In genomic region chr20:18694071-18694470, GRCh38 we compare ENCODE assay signal across 18 cellular contexts.
DNase-seq lines count a peak whose midpoint lies in the region; ATAC-seq and TF ChIP-seq lines count a peak whose summit lies in the region.
"Had no signal": no experiment of that assay in that cellular context is flagged by ENCODE, and none has a peak within 500 bp of the region (broad histone marks: within the 10 kb centered on the region; RNA-seq: fewer than 3 reads in every experiment).

No MANE protein-coding gene starts in this region.

- H3K27ac ChIP-seq in HEK293 (ENCODE audit: extremely low read depth, low read depth, low read length), result no peak overlapping the region
- H3K27ac ChIP-seq: Peyer's patch, SJSA1 had no signal

- CTCF ChIA-PET in HEK293 (lab: Yijun Ruan, JAX), result no interaction called here

- no peaks in the 10 kb centered on the region for H3K9me3 ChIP-seq in HEK293 (ENCODE audit: control insufficient read depth, insufficient read depth, low read depth, low read length)
- H3K9me3 ChIP-seq: Caco-2, Peyer's patch, SJSA1 had no signal

- no peak for TF ChIP-seq CTCF in HEK293 (tag by site-specific recombination; IDR thresholded peaks at IDR 0.05)

- H3K4me1 ChIP-seq in HEK293 (ENCODE audit: control insufficient read depth, insufficient read depth, low read length), result peaks cover 4% of the 10 kb centered on the region; the same call in 1 of the 2 replicates
- H3K4me1 ChIP-seq: Caco-2, Peyer's patch, SJSA1 had no signal

- no peaks in the 10 kb centered on the region; a peak in 1 of 3 replicates for H3K36me3 ChIP-seq in HEK293 (ENCODE audit: control insufficient read depth in 2 of 2, insufficient read depth in 1 of 2, low read length in 2 of 2)
- H3K36me3 ChIP-seq: Peyer's patch, SJSA1 had no signal

- H3K4me3 ChIP-seq in HEK293 (ENCODE audit: low read depth, low read length), result no peak overlapping the region
- H3K4me3 ChIP-seq: Peyer's patch, SJSA1 had no signal

- DNase-seq in NCI-H146 (lab: John Stamatoyannopoulos, UW), result peak; percentile 88
- DNase-seq in NCI-H2171 treated with DMSO at 0.1 percent for 48 hours (lab: John Stamatoyannopoulos, UW), result peak; percentile 100
- peak; percentile 38 for DNase-seq in retina
- no peak for DNase-seq in activated CD4-positive, alpha-beta T cell treated with anti-CD3 and anti-CD28 coated beads, Interleukin-2, amount 50 U/mL, for 48 hours
- no peak for DNase-seq in hepatic stellate cell (ENCODE audit: low spot score)
- DNase-seq: ACHN; Caco-2; EL; H9; IMR-90; NCI-H1930; NCI-H2227 treated with DMSO at 0.1 percent for 48 hours; NCI-H526 treated with DMSO at 0.1 percent for 48 hours; NK-92 treated with Interleukin-12 subunit alpha and Interleukin-12 subunit beta, amount 100 ng/mL, for 24 hours; Peyer's patch had no signal

- ATAC-seq in HG03439 (IDR thresholded peaks at IDR 0.05; ENCODE audit: unreplicated experiment), result no peak

- POLR2A ChIA-PET in HEK293 (lab: Yijun Ruan, JAX), result no interaction called here

TF ChIP-seq in HEK293, 187 proteins besides CTCF, POLR2A, EP300 and RAD21 (continues in another document):
- no peak for TF ChIP-seq RBAK (tag by site-specific recombination; IDR thresholded peaks at IDR 0.05)
- no peak for TF ChIP-seq MYNN (tag by site-specific recombination; IDR thresholded peaks at IDR 0.05; ENCODE audit: borderline replicate concordance)
- no peak for TF ChIP-seq ZEB2 (tag by site-specific recombination; IDR thresholded peaks at IDR 0.05)
- TF ChIP-seq ZNF202 (tag by site-specific recombination; IDR thresholded peaks at IDR 0.05; ENCODE audit: borderline replicate concordance), result no peak
- no peak for TF ChIP-seq ZNF350 (tag by site-specific recombination; IDR thresholded peaks at IDR 0.05)
- TF ChIP-seq ZNF596 (tag by site-specific recombination; IDR thresholded peaks at IDR 0.05), result 0 out of 2 replicates have a peak, but pooled peaks have one; percentile 23
- TF ChIP-seq ZFP3 (tag by site-specific recombination; IDR thresholded peaks at IDR 0.05; ENCODE audit: low read depth), result no peak
- TF ChIP-seq ZNF571 (tag by site-specific recombination; IDR thresholded peaks at IDR 0.05), result no peak
- 0 out of 2 replicates have a peak, but pooled peaks have one; percentile 7 for TF ChIP-seq ATF2 (tag by site-specific recombination; IDR thresholded peaks at IDR 0.05; ENCODE audit: low read depth)
- 0 out of 2 replicates have a peak, but pooled peaks have one; percentile 33 for TF ChIP-seq ZBTB8A (tag by site-specific recombination; IDR thresholded peaks at IDR 0.05)
- TF ChIP-seq SCRT2 (tag by site-specific recombination; IDR thresholded peaks at IDR 0.05), result no peak
- no peak for TF ChIP-seq ZNF239 (tag by site-specific recombination; IDR thresholded peaks at IDR 0.05)
- no peak for TF ChIP-seq ZBTB48 (tag by site-specific recombination; IDR thresholded peaks at IDR 0.05)
- TF ChIP-seq ZNF658 (tag by site-specific recombination; IDR thresholded peaks at IDR 0.05), result no peak
- TF ChIP-seq OVOL3 (tag by site-specific recombination; IDR thresholded peaks at IDR 0.05), result no peak
- TF ChIP-seq ZNF514 (tag by site-specific recombination; IDR thresholded peaks at IDR 0.05), result no peak
- TF ChIP-seq FEZF1 (tag by site-specific recombination; IDR thresholded peaks at IDR 0.05), result peak; percentile 56
- TF ChIP-seq ZNF23 (tag by site-specific recombination; IDR thresholded peaks at IDR 0.05; ENCODE audit: borderline replicate concordance), result no peak
- no peak for TF ChIP-seq KLF7 (tag by site-specific recombination; IDR thresholded peaks at IDR 0.05; ENCODE audit: borderline replicate concordance)
- TF ChIP-seq ZNF610 (tag by site-specific recombination; IDR thresholded peaks at IDR 0.05; ENCODE audit: borderline replicate concordance), result no peak
- peak; percentile 56 for TF ChIP-seq PRDM6 (tag by site-specific recombination; IDR thresholded peaks at IDR 0.05)
- no peak for TF ChIP-seq ZNF513 (tag by site-specific recombination; IDR thresholded peaks at IDR 0.05)
- TF ChIP-seq KLF8 (tag by site-specific recombination; IDR thresholded peaks at IDR 0.05), result peak; percentile 59
- no peak for TF ChIP-seq ZNF585B (tag by site-specific recombination; IDR thresholded peaks at IDR 0.05)
- no peak for TF ChIP-seq ZSCAN23 (tag by site-specific recombination; IDR thresholded peaks at IDR 0.05)
- TF ChIP-seq ZFP41 (tag by site-specific recombination; IDR thresholded peaks at IDR 0.05; ENCODE audit: borderline replicate concordance), result no peak
- TF ChIP-seq ZNF133 (tag by site-specific recombination; IDR thresholded peaks at IDR 0.05), result no peak
- TF ChIP-seq ZNF18 (tag by site-specific recombination; IDR thresholded peaks at IDR 0.05), result no peak
- TF ChIP-seq ZNF624 (tag by site-specific recombination; IDR thresholded peaks at IDR 0.05), result no peak
- 0 out of 2 replicates have a peak, but pooled peaks have one; percentile 31 for TF ChIP-seq ZNF629 (tag by site-specific recombination; IDR thresholded peaks at IDR 0.05)
- peak; percentile 83 for TF ChIP-seq OSR2 (tag by site-specific recombination; IDR thresholded peaks at IDR 0.05)
- TF ChIP-seq ZBTB6 (tag by site-specific recombination; IDR thresholded peaks at IDR 0.05), result no peak
- TF ChIP-seq ZNF24 (tag by site-specific recombination; IDR thresholded peaks at IDR 0.05), result peak; percentile 39; the same call in 1 of the 2 replicates
- peak; percentile 78 for TF ChIP-seq ZBTB17 (tag by site-specific recombination; IDR thresholded peaks at IDR 0.05)
- no peak for TF ChIP-seq ZNF132 (tag by site-specific recombination; IDR thresholded peaks at IDR 0.05; ENCODE audit: borderline replicate concordance)

Comparison
In these comparisons a context has a peak if more than half of its experiments do, and no peak if none do; other contexts are left out.
1. DNase-seq: peak in NCI-H146 (single experiment), NCI-H2171 treated with DMSO at 0.1 percent for 48 hours (single experiment) and retina (single experiment); none in activated CD4-positive, alpha-beta T cell treated with anti-CD3 and anti-CD28 coated beads, Interleukin-2, amount 50 U/mL, for 48 hours (0 of 2) and hepatic stellate cell (single experiment).